ENCODE assay signal across 8 cellular contexts in the genomic region with DNA sequence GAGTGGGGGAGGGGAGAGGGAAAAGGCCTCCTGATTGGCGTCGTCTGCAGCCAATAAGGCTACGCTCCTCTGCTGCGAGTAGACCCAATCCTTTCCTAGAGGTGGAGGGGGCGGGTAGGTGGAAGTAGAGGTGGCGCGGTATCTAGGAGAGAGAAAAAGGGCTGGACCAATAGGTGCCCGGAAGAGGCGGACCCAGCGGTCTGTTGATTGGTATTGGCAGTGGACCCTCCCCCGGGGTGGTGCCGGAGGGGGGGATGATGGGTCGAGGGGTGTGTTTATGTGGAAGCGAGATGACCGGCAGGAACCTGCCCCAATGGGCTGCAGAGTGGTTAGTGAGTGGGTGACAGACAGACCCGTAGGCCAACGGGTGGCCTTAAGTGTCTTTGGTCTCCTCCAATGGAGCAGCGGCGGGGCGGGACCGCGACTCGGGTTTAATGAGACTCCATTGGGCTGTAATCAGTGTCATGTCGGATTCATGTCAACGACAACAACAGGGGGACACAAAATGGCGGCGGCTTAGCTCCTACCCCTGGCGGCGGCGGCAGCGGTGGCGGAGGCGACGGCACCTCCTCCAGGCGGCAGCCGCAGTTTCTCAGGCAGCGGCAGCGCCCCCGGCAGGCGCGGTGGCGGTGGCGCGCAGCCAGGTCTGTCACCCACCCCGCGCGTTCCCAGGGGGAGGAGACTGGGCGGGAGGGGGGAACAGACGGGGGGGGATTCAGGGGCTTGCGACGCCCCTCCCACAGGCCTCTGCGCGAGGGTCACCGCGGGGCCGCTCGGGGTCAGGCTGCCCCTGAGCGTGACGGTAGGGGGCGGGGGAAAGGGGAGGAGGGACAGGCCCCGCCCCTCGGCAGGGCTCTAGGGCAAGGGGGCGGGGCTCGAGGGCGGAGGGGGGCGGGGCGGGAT. TPM values are rescaled to one million over a fixed set of nuclear protein-coding genes. Genes with fewer than 3 reads are reported as not detected.
DNase-seq lines count a peak whose midpoint lies in the region; ATAC-seq, FAIRE-seq and TF ChIP-seq lines count a peak whose summit lies in the region.

Gene KAT6B, plus strand, starts transcription at position 459 of the 903 bp plus-strand sequence. CDS start 16,258 bp downstream, outside the sequence.

- H2AFZ ChIP-seq in OCI-LY7 (ENCODE audit: low read length), result peak within 1 kb of the TSS; percentile 66
- H2AFZ ChIP-seq in endothelial cell of umbilical vein (ENCODE audit: low read depth, low read length), result peak within 1 kb of the TSS; percentile 63

- H3K27me3 ChIP-seq in endothelial cell of umbilical vein (ENCODE audit: control insufficient read depth in 2 of 2, insufficient read depth in 2 of 2, low read length in 2 of 2), result no peaks in the 10 kb centered on the region

- H3K9me3 ChIP-seq in OCI-LY7 (ENCODE audit: low read length), result no peaks in the 10 kb centered on the region
- H3K9me3 ChIP-seq in endothelial cell of umbilical vein (replicated peaks; ENCODE audit: control insufficient read depth, insufficient read depth, low read length), result no peaks in the 10 kb centered on the region

- no peaks in the 10 kb centered on the region for H3K9me2 ChIP-seq in OCI-LY7 (ENCODE audit: insufficient read depth, low read length)

- H3K4me1 ChIP-seq in OCI-LY7 (ENCODE audit: insufficient read depth, low read length, poor library complexity, severe bottlenecking), result peaks cover 23% of the 10 kb centered on the region
- no peaks in the 10 kb centered on the region for H3K4me1 ChIP-seq in endothelial cell of umbilical vein (ENCODE audit: control insufficient read depth, extremely low read depth, insufficient read depth, low read length)

- H3K4me3 ChIP-seq in OCI-LY7 (ENCODE audit: low read depth, low read length, poor library complexity, severe bottlenecking) (peak within 1 kb of the TSS; percentile 81), endothelial cell of umbilical vein (replicated peaks in 1 of 3; ENCODE audit: insufficient read depth in 1 of 3, low read depth in 1 of 3, low read length in 3 of 3) (peak within 1 kb of the TSS; percentile 28 to 96 (median 35))

- intact Hi-C loops in OCI-LY7 (cut with micrococcal nuclease; ENCODE audit: unreplicated experiment) (loop anchor here (1.0 to 10.0 kb wide), 6 partner anchors 28 to 408 kb away; partner anchors contain the start of gene SAMD8), endothelial cell of umbilical vein (cut with micrococcal nuclease) (loop anchor here (1.0 to 5.0 kb wide), 5 partner anchors 27 to 560 kb away; partner anchors contain the start of gene SAMD8)

- DNase-seq in DMS114 treated with DMSO at 0.1 percent for 48 hours (lab: John Stamatoyannopoulos, UW; ENCODE audit: unreplicated experiment) (peak; percentile 100), HuH-7.5 (ENCODE audit: low spot score) (peak; percentile 96), OCI-LY7 (ENCODE audit: low spot score) (peak; percentile 100), activated T-cell treated with anti-CD3 and anti-CD28 coated beads for 1 hour (ENCODE audit: low read depth) (peak; percentile 99), endothelial cell of umbilical vein (ENCODE audit: low read depth, low spot score) (peak; percentile 100), midbrain (lab: John Stamatoyannopoulos, UW) (peak; percentile 100)
- peak; percentile 99 to 100 for DNase-seq in stimulated activated CD8-positive, alpha-beta memory T cell treated with anti-CD3 and anti-CD28 coated beads, Interleukin-2, amount 100 ng/mL, for 1 hour (ENCODE audit: low read depth in 2 of 2)

- TF ChIP-seq POLR2A in endothelial cell of umbilical vein (IDR thresholded peaks at IDR 0.05; ENCODE audit: low read depth, low read length), result peak; percentile 57

- peak; percentile 99 for FAIRE-seq in endothelial cell of umbilical vein (lab: Jason Lieb, UNC)

- H4K20me1 ChIP-seq in OCI-LY7 (ENCODE audit: insufficient read depth, low read length) (no peaks in the 10 kb centered on the region), endothelial cell of umbilical vein (replicated peaks; ENCODE audit: control insufficient read depth, extremely low read depth, insufficient read depth, low read length) (no peaks in the 10 kb centered on the region)

- CTCF ChIA-PET in OCI-LY7 (lab: Charles Lee; ENCODE audit: unreplicated experiment) (interaction anchor here (0.6 to 0.7 kb wide), 4 partner anchors 29 to 368 kb away, joined by 3 to 14 read pairs (median 10); no protein-coding TSS in a partner anchor), endothelial cell of umbilical vein (lab: Charles Lee) (interaction anchor here (0.6 to 1.1 kb wide), 5 partner anchors 16 to 504 kb away, joined by 3 to 5 read pairs (median 3); no protein-coding TSS in a partner anchor)

- no TSS peak for BruUV-seq in OCI-LY7 (replicated peaks; lab: Mats Ljungman, UMichigan)
- no TSS peak for BruUV-seq in endothelial cell of umbilical vein (replicated peaks; lab: Mats Ljungman, UMichigan)

- H3K36me3 ChIP-seq in OCI-LY7 (ENCODE audit: insufficient read depth, low read length), result 0 out of 2 replicates have a peak, but pooled peaks cover 4% of the 10 kb centered on the region
- no peaks in the 10 kb centered on the region for H3K36me3 ChIP-seq in endothelial cell of umbilical vein (ENCODE audit: control insufficient read depth in 2 of 2, extremely low read depth in 1 of 2, insufficient read depth in 2 of 2, low read length in 2 of 2)

- H3K9me1 ChIP-seq in endothelial cell of umbilical vein (replicated peaks; ENCODE audit: control insufficient read depth, extremely low read depth, insufficient read depth, low read length), result no peaks in the 10 kb centered on the region

- TF ChIP-seq CTCF in OCI-LY7 (conservative IDR thresholded peaks at IDR 0.05; ENCODE audit: low read length) (peak; percentile 53), endothelial cell of umbilical vein (IDR thresholded peaks at IDR 0.05; ENCODE audit: extremely low read depth in 1 of 2, insufficient read depth in 1 of 2, low read depth in 1 of 2, low read length in 2 of 2) (peak; percentile 9 to 22)

- dilution Hi-C loops in endothelial cell of umbilical vein (cut with MboI; ENCODE audit: extremely low pct_ligation_motif_present, low sequenced_read_pairs), result no loop called here

- POLR2A ChIA-PET in OCI-LY7 (lab: Charles Lee) (interaction anchor here (0.6 to 1.2 kb wide), 7 partner anchors 12 to 247 kb away, joined by 3 to 6 read pairs (median 4); no protein-coding TSS in a partner anchor), endothelial cell of umbilical vein (lab: Charles Lee) (interaction anchor here (0.6 to 0.8 kb wide), 5 partner anchors 10 to 1331 kb away, joined by 3 to 7 read pairs (median 3); no protein-coding TSS in a partner anchor)

- H3K79me2 ChIP-seq in OCI-LY7 (ENCODE audit: insufficient read depth, low read depth, low read length) (peaks cover 27% of the 10 kb centered on the region), endothelial cell of umbilical vein (ENCODE audit: control insufficient read depth, insufficient read depth, low read length) (peaks cover 5% of the 10 kb centered on the region)

- H3K4me2 ChIP-seq in OCI-LY7 (ENCODE audit: low read length) (peak within 1 kb of the TSS; percentile 84), endothelial cell of umbilical vein (ENCODE audit: insufficient read depth, low read length) (peak within 1 kb of the TSS; percentile 54)

- peak; percentile 84 for ATAC-seq in GM21526 (IDR thresholded peaks at IDR 0.05; ENCODE audit: low FRiP score, unreplicated experiment)

- H3K27ac ChIP-seq in OCI-LY7 (ENCODE audit: low read depth, low read length, poor library complexity, severe bottlenecking) (peak within 1 kb of the TSS; percentile 83), endothelial cell of umbilical vein (ENCODE audit: insufficient read depth, low read depth, low read length) (peak within 1 kb of the TSS; percentile 57)

- peak within 1 kb of the TSS; percentile 76 for H3K9ac ChIP-seq in endothelial cell of umbilical vein (replicated peaks; ENCODE audit: extremely low read depth, insufficient read depth, low read length)

TF ChIP-seq in endothelial cell of umbilical vein, 7 proteins besides CTCF, POLR2A, EP300 and RAD21:
- TF ChIP-seq POLR2AphosphoS5 (IDR thresholded peaks at IDR 0.05; ENCODE audit: insufficient read depth, low read depth, low read length) (peak; percentile 70), FOS (IDR thresholded peaks at IDR 0.05; ENCODE audit: borderline replicate concordance, insufficient read depth, low read length) (no peak)

RNA-seq across cellular contexts. Expression of gene KAT6B, which starts in this region (rescaled TPM):
- 20.8 and 20.9 TPM in 2 replicates for total RNA-seq in OCI-LY7 (2014; rRNA removed; shearing (Covaris generic))
- total RNA-seq in OCI-LY7 (2022), result 31.4 and 40.8 TPM in 2 replicates
- total RNA-seq in endothelial cell of umbilical vein, result 15.0 and 17.0 TPM in 2 replicates
- polyA plus RNA-seq in endothelial cell of umbilical vein, result 3.2 and 4.5 TPM in 2 replicates
- 3.6 and 4.3 TPM in 2 replicates for polyA plus RNA-seq in endothelial cell of umbilical vein (2011; cell fraction: cytosol; rRNA removed)
- 13.8 and 14.4 TPM in 2 replicates for polyA plus RNA-seq in endothelial cell of umbilical vein (2011; cell fraction: nucleus; rRNA removed)
- polyA plus RNA-seq in endothelial cell of umbilical vein (2012), result 5.7 and 6.2 TPM in 2 replicates
- 22.7 and 24.5 TPM in 2 replicates for polyA minus RNA-seq in endothelial cell of umbilical vein
- polyA minus RNA-seq in endothelial cell of umbilical vein (2011; cell fraction: cytosol; rRNA and poly(A)+ RNA removed), result 6.3 TPM
- polyA minus RNA-seq in endothelial cell of umbilical vein (2011; cell fraction: nucleus; rRNA and poly(A)+ RNA removed), result 62.7 and 89.1 TPM in 2 replicates

Comparison
In these comparisons a context has a peak if more than half of its experiments do, and no peak if none do; other contexts are left out.
1. Peak in every context shown above with its lines: DNase-seq, ATAC-seq, H3K4me3 ChIP-seq and H3K27ac ChIP-seq.